ENCODE assay signal across 34 cellular contexts in the genomic region with DNA sequence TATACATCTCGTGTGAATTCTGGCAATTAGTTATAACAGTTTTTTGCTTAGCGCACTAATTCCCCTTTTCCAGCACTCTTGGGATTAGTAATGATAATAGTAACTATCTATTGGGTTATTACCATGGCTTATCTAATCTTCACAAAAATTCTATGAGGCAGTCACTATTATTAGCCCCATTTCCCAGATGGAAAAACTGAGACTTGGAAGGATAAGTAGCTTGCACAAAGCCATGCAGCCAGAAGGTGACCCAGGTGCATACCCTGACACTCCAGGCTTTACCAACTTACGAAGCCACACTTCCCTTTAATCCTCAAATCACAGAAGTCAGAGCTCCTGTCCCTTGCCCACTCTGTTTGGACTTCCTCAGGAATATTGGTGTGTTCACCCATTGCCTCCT.
"Had no signal": no experiment of that assay in that cellular context is flagged by ENCODE, and none has a peak within 500 bp of the region (broad histone marks: within the 10 kb centered on the region; RNA-seq: fewer than 3 reads in every experiment).

No MANE protein-coding gene starts in this region.

- H3K27me3 ChIP-seq: MG63 had no signal

- H3K36me3 ChIP-seq: MG63 had no signal

- DNase-seq: Karpas-422, Kasumi-1, MG63, MM.1S, MV-4-11, NCI-H1048, NCI-H1092, NCI-H1092 treated with DMSO at 0.1 percent for 48 hours, NCI-H1105, NCI-H1105 treated with DMSO at 0.1 percent for 48 hours, NCI-H1417, NCI-H1417 treated with DMSO at 0.1 percent for 48 hours, NCI-H1436, NCI-H1436 treated with DMSO at 0.1 percent for 48 hours, NCI-H146, NCI-H1694, NCI-H1694 treated with DMSO at 0.1 percent for 48 hours, NCI-H187, NCI-H187 treated with DMSO at 0.1 percent for 48 hours, NCI-H1930, NCI-H2029, NCI-H2029 treated with DMSO at 0.1 percent for 48 hours, NCI-H2081, NCI-H2081 treated with DMSO at 0.1 percent for 48 hours, NCI-H2107, NCI-H2171, NCI-H2171 treated with DMSO at 0.1 percent for 48 hours, NCI-H2227 treated with DMSO at 0.1 percent for 48 hours, NCI-H226, NCI-H345, NCI-H446, NCI-H446 treated with DMSO at 0.1 percent for 48 hours, NCI-H510A, NCI-H510A treated with DMSO at 0.1 percent for 48 hours had no signal

- H3K4me3 ChIP-seq: MG63 had no signal

- H3K9me3 ChIP-seq: MG63 had no signal
